In the genomic region with DNA sequence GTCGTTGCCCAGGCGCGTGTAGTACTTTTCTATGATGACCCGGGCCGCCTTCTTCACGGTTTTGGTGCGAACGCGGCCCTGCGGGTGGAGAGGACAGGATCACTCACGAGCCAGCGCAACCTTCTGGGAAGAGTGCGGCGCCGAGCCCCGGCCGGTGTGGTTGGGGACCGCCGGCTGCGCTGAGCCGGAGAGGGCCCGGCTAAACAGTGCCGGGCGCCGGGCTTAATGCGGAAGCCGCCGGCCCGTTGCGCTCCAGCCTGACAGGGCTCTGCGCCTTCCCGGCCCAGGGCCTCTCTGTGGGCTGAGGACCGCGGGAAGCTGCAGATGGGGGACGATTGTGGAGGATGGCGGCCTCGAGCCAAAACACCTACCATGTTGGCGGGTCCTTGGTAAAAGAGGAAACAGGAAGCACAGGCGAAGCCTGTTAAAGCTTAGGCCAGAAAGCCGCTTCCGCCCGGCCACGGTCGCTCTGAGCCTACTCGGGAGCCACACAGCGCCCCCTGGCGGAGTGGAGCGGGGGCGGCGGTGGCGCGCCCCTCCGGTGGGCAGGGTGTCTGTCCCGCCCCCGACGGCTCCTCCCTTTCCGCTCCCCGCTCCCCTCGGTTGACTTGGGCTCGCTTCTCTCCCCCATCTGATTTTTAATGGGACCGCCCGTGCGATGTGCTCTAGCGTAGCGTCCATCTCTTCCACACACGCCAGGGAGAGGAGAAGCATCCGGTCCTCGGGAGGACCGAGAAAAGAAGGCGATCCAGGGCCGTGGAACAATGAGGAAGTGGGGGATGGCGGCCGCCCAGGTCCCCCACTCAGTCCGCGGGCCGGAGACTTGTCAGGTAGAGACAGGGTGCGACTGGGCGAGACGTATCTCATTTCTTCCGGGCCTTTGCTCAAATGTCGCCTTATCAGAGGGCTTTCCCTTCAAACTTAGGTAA, we compare ENCODE assay signal across 1 cellular context.
TF ChIP-seq lines count a peak whose summit lies in the region.

A gene (minus strand): TSS at position 403 of the 929 bp plus-strand sequence. CDS start 29 bp downstream, at position 374.

TF ChIP-seq in SK-N-SH, 30 proteins besides CTCF, POLR2A, EP300 and RAD21 (continued from another document):
- TF ChIP-seq, protein P1, sequence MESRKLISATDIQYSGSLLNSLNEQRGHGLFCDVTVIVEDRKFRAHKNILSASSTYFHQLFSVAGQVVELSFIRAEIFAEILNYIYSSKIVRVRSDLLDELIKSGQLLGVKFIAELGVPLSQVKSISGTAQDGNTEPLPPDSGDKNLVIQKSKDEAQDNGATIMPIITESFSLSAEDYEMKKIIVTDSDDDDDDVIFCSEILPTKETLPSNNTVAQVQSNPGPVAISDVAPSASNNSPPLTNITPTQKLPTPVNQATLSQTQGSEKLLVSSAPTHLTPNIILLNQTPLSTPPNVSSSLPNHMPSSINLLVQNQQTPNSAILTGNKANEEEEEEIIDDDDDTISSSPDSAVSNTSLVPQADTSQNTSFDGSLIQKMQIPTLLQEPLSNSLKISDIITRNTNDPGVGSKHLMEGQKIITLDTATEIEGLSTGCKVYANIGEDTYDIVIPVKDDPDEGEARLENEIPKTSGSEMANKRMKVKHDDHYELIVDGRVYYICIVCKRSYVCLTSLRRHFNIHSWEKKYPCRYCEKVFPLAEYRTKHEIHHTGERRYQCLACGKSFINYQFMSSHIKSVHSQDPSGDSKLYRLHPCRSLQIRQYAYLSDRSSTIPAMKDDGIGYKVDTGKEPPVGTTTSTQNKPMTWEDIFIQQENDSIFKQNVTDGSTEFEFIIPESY (IDR thresholded peaks at IDR 0.05; ENCODE audit: borderline replicate concordance, low read depth): peak; percentile 74; the same call in 1 of the 2 replicates
- TF ChIP-seq CHD2 (IDR thresholded peaks at IDR 0.05; ENCODE audit: low read length, partially characterized antibody) (peak; percentile 92), MEF2A (IDR thresholded peaks at IDR 0.05; ENCODE audit: borderline replicate concordance, low read depth) (no peak; the same call in 1 of the 2 replicates), NRF1 (IDR thresholded peaks at IDR 0.05; ENCODE audit: low read depth, low read length) (no peak), ELF1 (IDR thresholded peaks at IDR 0.05) (peak; percentile 98), GATA2 (CRISPR knock-in tag; IDR thresholded peaks at IDR 0.05) (peak; percentile 7; the same call in 1 of the 2 replicates), SIN3A (IDR thresholded peaks at IDR 0.05; ENCODE audit: borderline replicate concordance, low read depth, low read length) (peak; percentile 92), TAF1 (IDR thresholded peaks at IDR 0.05; ENCODE audit: borderline replicate concordance, low read depth, low read length) (peak; percentile 99), EZH2phosphoT487 (IDR thresholded peaks at IDR 0.05; ENCODE audit: borderline replicate concordance, low read depth) (no peak), POLR2AphosphoS5 (IDR thresholded peaks at IDR 0.05; ENCODE audit: low read depth, low read length) (peak; percentile 99), MXI1 (IDR thresholded peaks at IDR 0.05; ENCODE audit: low read depth, low read length) (peak; percentile 78), NFIC (IDR thresholded peaks at IDR 0.05; ENCODE audit: borderline replicate concordance) (peak; percentile 35; the same call in 1 of the 2 replicates), YY1 (IDR thresholded peaks at IDR 0.05; ENCODE audit: low read depth) (peak; percentile 85)
- TF ChIP-seq, protein P2, sequence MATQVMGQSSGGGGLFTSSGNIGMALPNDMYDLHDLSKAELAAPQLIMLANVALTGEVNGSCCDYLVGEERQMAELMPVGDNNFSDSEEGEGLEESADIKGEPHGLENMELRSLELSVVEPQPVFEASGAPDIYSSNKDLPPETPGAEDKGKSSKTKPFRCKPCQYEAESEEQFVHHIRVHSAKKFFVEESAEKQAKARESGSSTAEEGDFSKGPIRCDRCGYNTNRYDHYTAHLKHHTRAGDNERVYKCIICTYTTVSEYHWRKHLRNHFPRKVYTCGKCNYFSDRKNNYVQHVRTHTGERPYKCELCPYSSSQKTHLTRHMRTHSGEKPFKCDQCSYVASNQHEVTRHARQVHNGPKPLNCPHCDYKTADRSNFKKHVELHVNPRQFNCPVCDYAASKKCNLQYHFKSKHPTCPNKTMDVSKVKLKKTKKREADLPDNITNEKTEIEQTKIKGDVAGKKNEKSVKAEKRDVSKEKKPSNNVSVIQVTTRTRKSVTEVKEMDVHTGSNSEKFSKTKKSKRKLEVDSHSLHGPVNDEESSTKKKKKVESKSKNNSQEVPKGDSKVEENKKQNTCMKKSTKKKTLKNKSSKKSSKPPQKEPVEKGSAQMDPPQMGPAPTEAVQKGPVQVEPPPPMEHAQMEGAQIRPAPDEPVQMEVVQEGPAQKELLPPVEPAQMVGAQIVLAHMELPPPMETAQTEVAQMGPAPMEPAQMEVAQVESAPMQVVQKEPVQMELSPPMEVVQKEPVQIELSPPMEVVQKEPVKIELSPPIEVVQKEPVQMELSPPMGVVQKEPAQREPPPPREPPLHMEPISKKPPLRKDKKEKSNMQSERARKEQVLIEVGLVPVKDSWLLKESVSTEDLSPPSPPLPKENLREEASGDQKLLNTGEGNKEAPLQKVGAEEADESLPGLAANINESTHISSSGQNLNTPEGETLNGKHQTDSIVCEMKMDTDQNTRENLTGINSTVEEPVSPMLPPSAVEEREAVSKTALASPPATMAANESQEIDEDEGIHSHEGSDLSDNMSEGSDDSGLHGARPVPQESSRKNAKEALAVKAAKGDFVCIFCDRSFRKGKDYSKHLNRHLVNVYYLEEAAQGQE (IDR thresholded peaks at IDR 0.05; ENCODE audit: low read depth, low read length): peak; percentile 69; the same call in 1 of the 2 replicates
- TF ChIP-seq, protein P3, sequence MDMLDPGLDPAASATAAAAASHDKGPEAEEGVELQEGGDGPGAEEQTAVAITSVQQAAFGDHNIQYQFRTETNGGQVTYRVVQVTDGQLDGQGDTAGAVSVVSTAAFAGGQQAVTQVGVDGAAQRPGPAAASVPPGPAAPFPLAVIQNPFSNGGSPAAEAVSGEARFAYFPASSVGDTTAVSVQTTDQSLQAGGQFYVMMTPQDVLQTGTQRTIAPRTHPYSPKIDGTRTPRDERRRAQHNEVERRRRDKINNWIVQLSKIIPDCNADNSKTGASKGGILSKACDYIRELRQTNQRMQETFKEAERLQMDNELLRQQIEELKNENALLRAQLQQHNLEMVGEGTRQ (IDR thresholded peaks at IDR 0.05; ENCODE audit: borderline replicate concordance, low read depth, low read length): no peak
- TF ChIP-seq, protein P4, sequence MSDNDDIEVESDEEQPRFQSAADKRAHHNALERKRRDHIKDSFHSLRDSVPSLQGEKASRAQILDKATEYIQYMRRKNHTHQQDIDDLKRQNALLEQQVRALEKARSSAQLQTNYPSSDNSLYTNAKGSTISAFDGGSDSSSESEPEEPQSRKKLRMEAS (IDR thresholded peaks at IDR 0.05; ENCODE audit: low read depth): peak; percentile 97
- TF ChIP-seq, protein P5, sequence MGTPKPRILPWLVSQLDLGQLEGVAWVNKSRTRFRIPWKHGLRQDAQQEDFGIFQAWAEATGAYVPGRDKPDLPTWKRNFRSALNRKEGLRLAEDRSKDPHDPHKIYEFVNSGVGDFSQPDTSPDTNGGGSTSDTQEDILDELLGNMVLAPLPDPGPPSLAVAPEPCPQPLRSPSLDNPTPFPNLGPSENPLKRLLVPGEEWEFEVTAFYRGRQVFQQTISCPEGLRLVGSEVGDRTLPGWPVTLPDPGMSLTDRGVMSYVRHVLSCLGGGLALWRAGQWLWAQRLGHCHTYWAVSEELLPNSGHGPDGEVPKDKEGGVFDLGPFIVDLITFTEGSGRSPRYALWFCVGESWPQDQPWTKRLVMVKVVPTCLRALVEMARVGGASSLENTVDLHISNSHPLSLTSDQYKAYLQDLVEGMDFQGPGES (IDR thresholded peaks at IDR 0.05; ENCODE audit: low read depth, low read length): no peak
